13 cellular contexts compared by ENCODE assay signal in genomic region chr5:106185661-106186081, GRCh38.
"Had no signal": no experiment of that assay in that cellular context is flagged by ENCODE, and none has a peak within 500 bp of the region (broad histone marks: within the 10 kb centered on the region; RNA-seq: fewer than 3 reads in every experiment).

No MANE protein-coding gene starts in this region.

- H3K4me1 ChIP-seq: esophagus squamous epithelium, upper lobe of right lung had no signal

- H3K27me3 ChIP-seq: esophagus squamous epithelium, upper lobe of right lung had no signal

- H3K4me3 ChIP-seq: esophagus squamous epithelium, upper lobe of right lung had no signal

- ATAC-seq: activated CD4-positive, alpha-beta T cell treated with anti-CD3 and anti-CD28 coated beads for 36 hours; effector memory CD8-positive, alpha-beta T cell; left ventricle myocardium superior; stimulated activated naive B cell treated with anti-CD40 and anti-IgM and Interleukin-4, amounts not matched to agents 10 μg/mL and 1 μg/mL and 100 μg/mL, for 72 hours; upper lobe of right lung; WTC11 had no signal

- H3K27ac ChIP-seq: esophagus squamous epithelium, upper lobe of right lung had no signal

- H3K36me3 ChIP-seq: esophagus squamous epithelium, upper lobe of right lung had no signal

- FAIRE-seq: TTC549 had no signal

- DNase-seq: activated CD4-positive, alpha-beta T cell treated with anti-CD3 and anti-CD28 coated beads for 36 hours; activated CD4-positive, alpha-beta T cell treated with anti-CD3 and anti-CD28 coated beads, Interleukin-2, amount 50 U/mL, for 48 hours; activated gamma-delta T cell treated with Interleukin-2 at 50 U/mL for 16 hours; activated naive CD8-positive, alpha-beta T cell treated with anti-CD3 and anti-CD28 coated beads for 36 hours; amygdala; effector memory CD8-positive, alpha-beta T cell; esophagus squamous epithelium; left ventricle myocardium superior; retina; stimulated activated naive B cell treated with anti-CD40 and anti-IgM and Interleukin-4, amounts not matched to agents 10 μg/mL and 1 μg/mL and 100 μg/mL, for 72 hours; upper lobe of right lung had no signal

- H3K9me3 ChIP-seq: esophagus squamous epithelium, upper lobe of right lung had no signal
